ENCODE assay signal across 13 cellular contexts in the genomic region with DNA sequence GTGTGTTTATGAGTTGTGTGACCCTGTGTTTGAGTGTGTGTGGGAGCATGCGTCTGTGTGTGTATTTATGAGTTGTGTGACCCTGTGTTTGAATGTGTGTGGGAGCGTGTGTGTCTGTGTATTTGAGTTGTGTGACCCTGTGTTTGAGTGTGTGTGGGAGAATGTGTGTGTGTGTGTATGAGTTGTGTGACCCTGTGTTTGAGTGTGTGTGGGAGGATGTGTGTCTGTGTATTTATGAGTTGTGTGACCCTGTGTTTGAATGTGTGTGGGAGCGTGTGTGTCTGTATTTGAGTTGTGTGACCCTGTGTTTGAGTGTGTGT. TPM values are rescaled to one million over a fixed set of nuclear protein-coding genes. Genes with fewer than 3 reads are reported as not detected.
A peak's percentile ranks its signal among the peaks of the same experiment; 100 is the strongest.
DNase-seq lines count a peak whose midpoint lies in the region; ATAC-seq, FAIRE-seq and TF ChIP-seq lines count a peak whose summit lies in the region.
"Not testable (repeated sequence)": the region's sequence is repeated elsewhere in the genome, so short reads cannot be mapped to it uniquely, and the experiment has no call there.
"Had no signal": no experiment of that assay in that cellular context is flagged by ENCODE, and none has a peak within 500 bp of the region (broad histone marks: within the 10 kb centered on the region; RNA-seq: fewer than 3 reads in every experiment).

No MANE protein-coding gene starts in this region.

- not testable (repeated sequence) for H3K9ac ChIP-seq in BLaER1; GM12878 (ENCODE audit: control insufficient read depth, insufficient read depth, low read length)

- not testable (repeated sequence) for TF ChIP-seq RAD21 in GM12878 (IDR thresholded peaks at IDR 0.05; ENCODE audit: insufficient read depth, low read depth, low read length)

- H3K36me3 Mint-ChIP-seq in GM23338 (ENCODE audit: low read depth); T-helper 1 cell treated with Interleukin-12 subunit alpha and Interleukin-12 subunit beta and Interleukin-4 antibody, amounts not matched to agents 30 μg/mL and 1 μg/mL, for 36 hours (ENCODE audit: low read depth); activated T-helper 1 cell treated with anti-CD3 and anti-CD28 coated beads, Interleukin-12 subunit alpha, Interleukin-12 subunit beta, Interleukin-2, Interleukin-4 antibody, amounts not matched to agents 30 ng/mL and 10 ng/mL and 1 ng/mL, durations not matched to agents 14 hours and 24 hours and 36 hours (ENCODE audit: low read depth); glutamatergic neuron (ENCODE audit: unreplicated experiment); natural killer cell; stimulated activated naive B cell treated with anti-CD40 and anti-IgM and Interleukin-4, amounts not matched to agents 10 μg/mL and 1 μg/mL and 100 μg/mL, for 72 hours: not testable (repeated sequence)

- TF ChIP-seq POLR2A in GM12878 (IDR thresholded peaks at IDR 0.05; ENCODE audit: low read depth, low read length): not testable (repeated sequence)

- not testable (repeated sequence) for ATAC-seq in GM23338; GM12878; stimulated activated naive B cell treated with anti-CD40 and anti-IgM and Interleukin-4, amounts not matched to agents 10 μg/mL and 1 μg/mL and 100 μg/mL, for 72 hours (replicated peaks)
- ATAC-seq in natural killer cell: peak in 1 of 3 donors; percentile 14

- not testable (repeated sequence) for BruUV-seq in GM12878 (replicated peaks; lab: Mats Ljungman, UMichigan)

- FAIRE-seq in GM12878 (lab: Jason Lieb, UNC): peak; percentile 41

- not testable (repeated sequence) for H3K9me2 ChIP-seq in GM23338 (ENCODE audit: insufficient read depth)

- peaks cover 41% of the 10 kb centered on the region for H3K4me1 Mint-ChIP-seq in GM23338
- H3K4me1 Mint-ChIP-seq in T-helper 1 cell treated with Interleukin-12 subunit alpha and Interleukin-12 subunit beta and Interleukin-4 antibody, amounts not matched to agents 30 μg/mL and 1 μg/mL, for 36 hours (ENCODE audit: low read depth): peaks cover 13% of the 10 kb centered on the region
- peaks cover 13% of the 10 kb centered on the region for H3K4me1 Mint-ChIP-seq in activated T-helper 1 cell treated with anti-CD3 and anti-CD28 coated beads, Interleukin-12 subunit alpha, Interleukin-12 subunit beta, Interleukin-2, Interleukin-4 antibody, amounts not matched to agents 30 ng/mL and 10 ng/mL and 1 ng/mL, durations not matched to agents 14 hours and 24 hours and 36 hours (ENCODE audit: low read depth)
- H3K4me1 Mint-ChIP-seq in glutamatergic neuron (ENCODE audit: low read depth, unreplicated experiment): peaks cover 18% of the 10 kb centered on the region
- peaks cover 10 to 19% of the 10 kb centered on the region in 2 donors for H3K4me1 Mint-ChIP-seq in natural killer cell
- peaks cover 18 to 36% of the 10 kb centered on the region in 2 donors for H3K4me1 Mint-ChIP-seq in stimulated activated naive B cell treated with anti-CD40 and anti-IgM and Interleukin-4, amounts not matched to agents 10 μg/mL and 1 μg/mL and 100 μg/mL, for 72 hours

- peaks cover 63% of the 10 kb centered on the region for H3K4me1 ChIP-seq in BLaER1
- H3K4me1 ChIP-seq in GM23338 (ENCODE audit: insufficient read depth): peaks cover 34% of the 10 kb centered on the region
- H3K4me1 ChIP-seq in GM12878 (ENCODE audit: control insufficient read depth, insufficient read depth, low read length): not testable (repeated sequence)

- H4K20me1 ChIP-seq in BLaER1: 0 out of 2 replicates have a peak, but pooled peaks cover 17% of the 10 kb centered on the region
- H4K20me1 ChIP-seq in GM23338 (replicated peaks; ENCODE audit: insufficient read depth); GM12878 (ENCODE audit: control insufficient read depth, insufficient read depth): not testable (repeated sequence)

- not testable (repeated sequence) for TF ChIP-seq EP300 in GM12878 (IDR thresholded peaks at IDR 0.05; ENCODE audit: borderline replicate concordance in 1 of 2, control insufficient read depth in 1 of 2, low read depth in 2 of 2, low read length in 2 of 2)

- not testable (repeated sequence) for H3K79me2 ChIP-seq in GM23338 (replicated peaks; ENCODE audit: insufficient read depth); GM12878 (ENCODE audit: control insufficient read depth, insufficient read depth, low read length)

- H3K9me3 Mint-ChIP-seq in GM23338; T-helper 1 cell treated with Interleukin-12 subunit alpha and Interleukin-12 subunit beta and Interleukin-4 antibody, amounts not matched to agents 30 μg/mL and 1 μg/mL, for 36 hours; activated T-helper 1 cell treated with anti-CD3 and anti-CD28 coated beads, Interleukin-12 subunit alpha, Interleukin-12 subunit beta, Interleukin-2, Interleukin-4 antibody, amounts not matched to agents 30 ng/mL and 10 ng/mL and 1 ng/mL, durations not matched to agents 14 hours and 24 hours and 36 hours; natural killer cell; stimulated activated naive B cell treated with anti-CD40 and anti-IgM and Interleukin-4, amounts not matched to agents 10 μg/mL and 1 μg/mL and 100 μg/mL, for 72 hours: not testable (repeated sequence)
- peaks cover 12% of the 10 kb centered on the region for H3K9me3 Mint-ChIP-seq in glutamatergic neuron (ENCODE audit: unreplicated experiment)

- H3K9me3 ChIP-seq in BLaER1; GM12878 (replicated peaks; ENCODE audit: control insufficient read depth, insufficient read depth, low read length): not testable (repeated sequence)

- intact Hi-C loops in activated T-helper 1 cell treated with anti-CD3 and anti-CD28 coated beads, Interleukin-12 subunit alpha, Interleukin-12 subunit beta, Interleukin-2, Interleukin-4 antibody, amounts not matched to agents 30 ng/mL and 10 ng/mL and 1 ng/mL, durations not matched to agents 14 hours and 24 hours and 36 hours (cut with micrococcal nuclease): loop anchor here (1.0 kb wide), 2 partner anchors 37 to 72 kb away; no protein-coding TSS in a partner anchor
- intact Hi-C loops in GM12878 (cut with micrococcal nuclease; ENCODE audit: unreplicated experiment): loop anchor here (1.0 to 2.0 kb wide), 2 partner anchors 37 to 205 kb away; no protein-coding TSS in a partner anchor
- intact Hi-C loops in natural killer cell (cut with micrococcal nuclease): loop anchor here (1.0 to 2.0 kb wide), 2 partner anchors 37 to 71 kb away; no protein-coding TSS in a partner anchor

- DNase-seq in GM23338 (ENCODE audit: low spot score); activated T-helper 1 cell treated with anti-CD3 and anti-CD28 coated beads, Interleukin-12 subunit alpha, Interleukin-12 subunit beta, Interleukin-2, Interleukin-4 antibody, amounts not matched to agents 30 ng/mL and 10 ng/mL and 1 ng/mL, durations not matched to agents 14 hours and 24 hours and 36 hours (ENCODE audit: low spot score); GM12878 (ENCODE audit: low read depth, low spot score); glutamatergic neuron; natural killer cell; stimulated activated naive B cell treated with anti-CD40 and anti-IgM and Interleukin-4, amounts not matched to agents 10 μg/mL and 1 μg/mL and 100 μg/mL, for 72 hours: not testable (repeated sequence)

- WGBS in GM12878 (ENCODE audit: insufficient coverage, insufficient replicate concordance, low lambda C conversion rate, missing lambda C conversion rate): 2% methylated on average over 3 of the region's 3 CpGs

- H3K27ac Mint-ChIP-seq in GM23338; stimulated activated naive B cell treated with anti-CD40 and anti-IgM and Interleukin-4, amounts not matched to agents 10 μg/mL and 1 μg/mL and 100 μg/mL, for 72 hours: not testable (repeated sequence)
- peak overlapping the region; percentile 24 for H3K27ac Mint-ChIP-seq in T-helper 1 cell treated with Interleukin-12 subunit alpha and Interleukin-12 subunit beta and Interleukin-4 antibody, amounts not matched to agents 30 μg/mL and 1 μg/mL, for 36 hours
- H3K27ac Mint-ChIP-seq in activated T-helper 1 cell treated with anti-CD3 and anti-CD28 coated beads, Interleukin-12 subunit alpha, Interleukin-12 subunit beta, Interleukin-2, Interleukin-4 antibody, amounts not matched to agents 30 ng/mL and 10 ng/mL and 1 ng/mL, durations not matched to agents 14 hours and 24 hours and 36 hours: peak overlapping the region; percentile 50
- H3K27ac Mint-ChIP-seq in glutamatergic neuron (ENCODE audit: unreplicated experiment): peak overlapping the region; percentile 13
- H3K27ac Mint-ChIP-seq in natural killer cell: peak overlapping the region in 1 of 2 donors; percentile 17

- in situ Hi-C loops in GM12878 (cut with MboI): not testable (repeated sequence)

- H3K4me3 Mint-ChIP-seq in GM23338: peak overlapping the region; percentile 23; the same call in 1 of the 3 replicates
- H3K4me3 Mint-ChIP-seq in T-helper 1 cell treated with Interleukin-12 subunit alpha and Interleukin-12 subunit beta and Interleukin-4 antibody, amounts not matched to agents 30 μg/mL and 1 μg/mL, for 36 hours: peak overlapping the region; percentile 8
- not testable (repeated sequence) for H3K4me3 Mint-ChIP-seq in activated T-helper 1 cell treated with anti-CD3 and anti-CD28 coated beads, Interleukin-12 subunit alpha, Interleukin-12 subunit beta, Interleukin-2, Interleukin-4 antibody, amounts not matched to agents 30 ng/mL and 10 ng/mL and 1 ng/mL, durations not matched to agents 14 hours and 24 hours and 36 hours
- H3K4me3 Mint-ChIP-seq in glutamatergic neuron (ENCODE audit: unreplicated experiment): peak overlapping the region; percentile 48
- peak overlapping the region; percentile 11 for H3K4me3 Mint-ChIP-seq in natural killer cell
- H3K4me3 Mint-ChIP-seq in stimulated activated naive B cell treated with anti-CD40 and anti-IgM and Interleukin-4, amounts not matched to agents 10 μg/mL and 1 μg/mL and 100 μg/mL, for 72 hours: peak overlapping the region; percentile 0 to 14

- H3K27ac ChIP-seq in BLaER1; GM23338 (ENCODE audit: low read depth); GM12878 (ENCODE audit: control insufficient read depth, insufficient read depth): not testable (repeated sequence)

- SMC1A ChIA-PET in GM12878 (lab: Charles Lee; ENCODE audit: uncharacterized antibody, unreplicated experiment): interaction anchor here (0.9 to 1.7 kb wide), 5 partner anchors 18 to 209 kb away, joined by 4 to 15 read pairs (median 6); no protein-coding TSS in a partner anchor

- RAD21 ChIA-PET in GM12878 (lab: Charles Lee; ENCODE audit: unreplicated experiment): interaction anchor here (0.6 to 1.4 kb wide), 14 partner anchors 9 to 1148 kb away, joined by 3 to 16 read pairs (median 4); a partner anchor contains a TSS

- H3K27me3 Mint-ChIP-seq in GM23338 (ENCODE audit: insufficient read depth, low read depth, poor library complexity) (peaks cover 58% of the 10 kb centered on the region), natural killer cell (ENCODE audit: low read depth in 2 of 2) (peaks cover 24 to 38% of the 10 kb centered on the region in 2 donors)
- peaks cover 49% of the 10 kb centered on the region for H3K27me3 Mint-ChIP-seq in T-helper 1 cell treated with Interleukin-12 subunit alpha and Interleukin-12 subunit beta and Interleukin-4 antibody, amounts not matched to agents 30 μg/mL and 1 μg/mL, for 36 hours (ENCODE audit: low read depth)
- H3K27me3 Mint-ChIP-seq in activated T-helper 1 cell treated with anti-CD3 and anti-CD28 coated beads, Interleukin-12 subunit alpha, Interleukin-12 subunit beta, Interleukin-2, Interleukin-4 antibody, amounts not matched to agents 30 ng/mL and 10 ng/mL and 1 ng/mL, durations not matched to agents 14 hours and 24 hours and 36 hours (ENCODE audit: insufficient read depth): peaks cover 33% of the 10 kb centered on the region
- H3K27me3 Mint-ChIP-seq in glutamatergic neuron (ENCODE audit: unreplicated experiment): not testable (repeated sequence)
- peaks cover 29 to 52% of the 10 kb centered on the region in 2 donors for H3K27me3 Mint-ChIP-seq in stimulated activated naive B cell treated with anti-CD40 and anti-IgM and Interleukin-4, amounts not matched to agents 10 μg/mL and 1 μg/mL and 100 μg/mL, for 72 hours

- not testable (repeated sequence) for H3K4me3 ChIP-seq in BLaER1, GM23338, GM12878

- POLR2A ChIA-PET in GM12878 (lab: Charles Lee): interaction anchor here (0.7 to 1.8 kb wide), 2 partner anchors 37 kb away, joined by 3 to 13 read pairs; no protein-coding TSS in a partner anchor

- not testable (repeated sequence) for TF ChIP-seq CTCF in GM23338 (conservative IDR thresholded peaks at IDR 0.05; ENCODE audit: low read depth in 2 of 2); GM12878 (IDR thresholded peaks at IDR 0.05 in 2 of 3, conservative IDR thresholded peaks at IDR 0.05 in 1 of 3; ENCODE audit: control insufficient read depth in 2 of 3, extremely low read depth in 1 of 3, insufficient read depth in 1 of 3, low read depth in 3 of 3, low read length in 3 of 3); glutamatergic neuron (IDR thresholded peaks at IDR 0.05; ENCODE audit: partially characterized antibody, unreplicated experiment); natural killer cell (IDR thresholded peaks at IDR 0.05)

- not testable (repeated sequence) for H2AFZ ChIP-seq in GM23338
- H2AFZ ChIP-seq in GM12878 (ENCODE audit: control insufficient read depth, low read depth, low read length): peak overlapping the region; percentile 9; the same call in 1 of the 2 replicates

- H3K36me3 ChIP-seq in BLaER1: peaks cover 14% of the 10 kb centered on the region
- H3K36me3 ChIP-seq in GM23338 (ENCODE audit: insufficient read depth); GM12878 (ENCODE audit: control insufficient read depth in 2 of 2, insufficient read depth in 2 of 2, low read length in 1 of 2): not testable (repeated sequence)

- H3K4me2 ChIP-seq in BLaER1: peak overlapping the region; percentile 97; the same call in 1 of the 2 replicates
- not testable (repeated sequence) for H3K4me2 ChIP-seq in GM23338; GM12878 (ENCODE audit: control insufficient read depth, insufficient read depth)

- CTCF ChIA-PET in GM12878 (lab: Yijun Ruan, JAX): interaction anchor here (0.7 to 1.6 kb wide), 14 partner anchors 10 to 543 kb away, joined by 3 to 9 read pairs (median 4); no protein-coding TSS in a partner anchor

- H3K27me3 ChIP-seq in BLaER1: peaks cover 20% of the 10 kb centered on the region
- H3K27me3 ChIP-seq in GM23338 (ENCODE audit: insufficient read depth): peaks cover 28% of the 10 kb centered on the region
- H3K27me3 ChIP-seq in GM12878 (replicated peaks in 1 of 2; ENCODE audit: control insufficient read depth in 2 of 2, insufficient read depth in 2 of 2, low read length in 1 of 2): not testable (repeated sequence)

- peaks cover 12% of the 10 kb centered on the region; the same call in 1 of the 2 replicates for H3F3A ChIP-seq in GM23338 (replicated peaks; ENCODE audit: low read depth)

RNA-seq across cellular contexts. Expression of a gene that starts 19.4 kb away (rescaled TPM):
- 24.2 and 32.0 TPM in 2 replicates for total RNA-seq in GM23338 (2014; rRNA removed; shearing (Covaris generic))
- polyA plus RNA-seq in GM23338 (2016; fragmentation: Nextera tagmentation; extraction: Ambion mirVana) (36.1 and 39.3 TPM in 2 replicates), GM12878 (2011; rRNA removed) (13.0 and 22.9 TPM in 2 replicates), GM12878 (2014; fragmentation: Illumina TruSeq; extraction: Trizol) (5.8 and 19.2 TPM in 2 replicates), GM12878 (2014; fragmentation: Nextera tagmentation; extraction: Ambion mirVana) (1 to 10 TPM in 1 of 2 experiments, under 1 TPM in 1; 0.72 to 3.9 TPM), GM12878 (2014; rRNA removed) (67.1 and 83.6 TPM in 2 replicates), GM12878 (2016; fragmentation: Nextera tagmentation; extraction: Ambion mirVana) (10 to 100 TPM; 57.9 to 67.0 TPM)
- total RNA-seq in activated T-helper 1 cell treated with anti-CD3 and anti-CD28 coated beads, Interleukin-12 subunit alpha, Interleukin-12 subunit beta, Interleukin-2, Interleukin-4 antibody, amounts not matched to agents 30 ng/mL and 10 ng/mL and 1 ng/mL, durations not matched to agents 14 hours and 24 hours and 36 hours: 7.6 and 8.6 TPM in 2 replicates
- total RNA-seq in GM12878 (2013; cell fraction: nucleolus; rRNA removed): 130 and 134 TPM in 2 replicates
- total RNA-seq in GM12878 (2014; rRNA removed) (27.8 and 35.8 TPM in 2 replicates), GM12878 (2014; rRNA removed; fragmentation: Illumina TruSeq; extraction: Trizol) (15.7 and 17.5 TPM in 2 replicates), GM12878 (2021) (60.2 and 74.1 TPM in 2 replicates), glutamatergic neuron (ENCODE audit: unreplicated experiment) (1.8 TPM), natural killer cell (10 to 100 TPM; 22.3 to 24.0 (median 23.8) TPM)
- polyA plus RNA-seq in GM12878 (2011; ENCODE audit: low read depth): 18.7 TPM
- 33.9 and 65.4 TPM in 2 replicates for polyA plus RNA-seq in GM12878 (2011; cell fraction: cytosol; rRNA removed)
- polyA plus RNA-seq in GM12878 (2011; cell fraction: nucleus; rRNA removed): 742 and 791 TPM in 2 replicates
- 52.1 and 66.9 TPM in 2 replicates for polyA plus RNA-seq in GM12878 (2012)
- 6.9 and 18.1 TPM in 2 replicates for polyA minus RNA-seq in GM12878 (2011; rRNA and poly(A)+ RNA removed)
- 9.0 and 11.0 TPM in 2 replicates for polyA minus RNA-seq in GM12878 (2011; cell fraction: cytosol; rRNA and poly(A)+ RNA removed)
- polyA minus RNA-seq in GM12878 (2011; cell fraction: nucleus; rRNA and poly(A)+ RNA removed): 49.8 and 62.0 TPM in 2 replicates
- total RNA-seq: H4 had no signal

RNA-seq across cellular contexts. Expression of a gene that starts 34.0 kb away (rescaled TPM):
- total RNA-seq in GM23338 (2014; rRNA removed; shearing (Covaris generic)): 102 and 106 TPM in 2 replicates
- polyA plus RNA-seq in GM23338 (2016; fragmentation: Nextera tagmentation; extraction: Ambion mirVana) (41.7 and 41.8 TPM in 2 replicates), GM12878 (2011; rRNA removed) (28.2 and 30.6 TPM in 2 replicates), GM12878 (2014; fragmentation: Illumina TruSeq; extraction: Trizol) (17.6 and 22.8 TPM in 2 replicates), GM12878 (2014; fragmentation: Nextera tagmentation; extraction: Ambion mirVana) (10 to 100 TPM; 12.0 to 13.2 TPM), GM12878 (2014; rRNA removed) (27.9 and 29.8 TPM in 2 replicates), GM12878 (2016; fragmentation: Nextera tagmentation; extraction: Ambion mirVana) (10 to 100 TPM; 16.5 to 20.1 TPM)
- 52.5 and 55.3 TPM in 2 replicates for total RNA-seq in activated T-helper 1 cell treated with anti-CD3 and anti-CD28 coated beads, Interleukin-12 subunit alpha, Interleukin-12 subunit beta, Interleukin-2, Interleukin-4 antibody, amounts not matched to agents 30 ng/mL and 10 ng/mL and 1 ng/mL, durations not matched to agents 14 hours and 24 hours and 36 hours
- 16.8 and 17.6 TPM in 2 replicates for total RNA-seq in GM12878 (2013; cell fraction: nucleolus; rRNA removed)
- total RNA-seq in GM12878 (2014; rRNA removed) (21.7 and 25.2 TPM in 2 replicates), GM12878 (2014; rRNA removed; fragmentation: Illumina TruSeq; extraction: Trizol) (21.7 and 22.7 TPM in 2 replicates), GM12878 (2021) (33.1 and 33.8 TPM in 2 replicates), glutamatergic neuron (ENCODE audit: unreplicated experiment) (57.8 TPM), natural killer cell (10 to 100 TPM; 45.1 to 60.1 (median 53.1) TPM)
- 19.1 TPM for polyA plus RNA-seq in GM12878 (2011; ENCODE audit: low read depth)
- 29.1 and 34.1 TPM in 2 replicates for polyA plus RNA-seq in GM12878 (2011; cell fraction: cytosol; rRNA removed)
- polyA plus RNA-seq in GM12878 (2011; cell fraction: nucleus; rRNA removed): 19.5 and 22.0 TPM in 2 replicates
- polyA plus RNA-seq in GM12878 (2012): 21.7 and 23.3 TPM in 2 replicates
- polyA minus RNA-seq in GM12878 (2011; rRNA and poly(A)+ RNA removed): 26.9 and 30.9 TPM in 2 replicates
- polyA minus RNA-seq in GM12878 (2011; cell fraction: cytosol; rRNA and poly(A)+ RNA removed): 11.3 and 11.9 TPM in 2 replicates
- 7.1 and 9.1 TPM in 2 replicates for polyA minus RNA-seq in GM12878 (2011; cell fraction: nucleus; rRNA and poly(A)+ RNA removed)

RNA-seq across cellular contexts. Expression of a gene that starts 34.9 kb away (rescaled TPM):
- total RNA-seq in GM23338 (2014; rRNA removed; shearing (Covaris generic)): 5.0 and 6.6 TPM in 2 replicates
- polyA plus RNA-seq in GM23338 (2016; fragmentation: Nextera tagmentation; extraction: Ambion mirVana) (0.52 TPM in 2 replicates), GM12878 (2011; rRNA removed) (not detected in 2 replicates), GM12878 (2014; fragmentation: Illumina TruSeq; extraction: Trizol) (not detected in 2 replicates), GM12878 (2014; fragmentation: Nextera tagmentation; extraction: Ambion mirVana) (not detected), GM12878 (2014; rRNA removed) (0.28 TPM in 1 of 2 replicates, not detected in the other), GM12878 (2016; fragmentation: Nextera tagmentation; extraction: Ambion mirVana) (not detected)
- not detected in 2 replicates for total RNA-seq in activated T-helper 1 cell treated with anti-CD3 and anti-CD28 coated beads, Interleukin-12 subunit alpha, Interleukin-12 subunit beta, Interleukin-2, Interleukin-4 antibody, amounts not matched to agents 30 ng/mL and 10 ng/mL and 1 ng/mL, durations not matched to agents 14 hours and 24 hours and 36 hours
- 0.69 TPM in 1 of 2 replicates, not detected in the other for total RNA-seq in GM12878 (2013; cell fraction: nucleolus; rRNA removed)
- total RNA-seq in GM12878 (2014; rRNA removed) (not detected in 2 replicates), GM12878 (2014; rRNA removed; fragmentation: Illumina TruSeq; extraction: Trizol) (not detected in 2 replicates), GM12878 (2021) (0.33 TPM in 1 of 2 replicates, not detected in the other), glutamatergic neuron (ENCODE audit: unreplicated experiment) (23.9 TPM), natural killer cell (not detected)
- polyA plus RNA-seq in GM12878 (2011; ENCODE audit: low read depth): not detected
- 0.07 TPM in 1 of 2 replicates, not detected in the other for polyA plus RNA-seq in GM12878 (2011; cell fraction: cytosol; rRNA removed)
- polyA plus RNA-seq in GM12878 (2011; cell fraction: nucleus; rRNA removed): 0.28 and 0.40 TPM in 2 replicates
- 0.11 TPM in 1 of 2 replicates, not detected in the other for polyA plus RNA-seq in GM12878 (2012)
- polyA minus RNA-seq in GM12878 (2011; rRNA and poly(A)+ RNA removed): not detected in 2 replicates
- polyA minus RNA-seq in GM12878 (2011; cell fraction: cytosol; rRNA and poly(A)+ RNA removed): not detected in 2 replicates
- polyA minus RNA-seq in GM12878 (2011; cell fraction: nucleus; rRNA and poly(A)+ RNA removed): not detected in 2 replicates
- total RNA-seq: CD4-positive, alpha-beta T cell; H4; NCI-H460; Right ventricle myocardium inferior had no signal
- polyA plus RNA-seq: AG04450 had no signal

RNA-seq across cellular contexts. Expression of a gene that starts 45.6 kb away (rescaled TPM):
- 147 and 162 TPM in 2 replicates for total RNA-seq in GM23338 (2014; rRNA removed; shearing (Covaris generic))
- polyA plus RNA-seq in GM23338 (2016; fragmentation: Nextera tagmentation; extraction: Ambion mirVana) (61.5 and 72.4 TPM in 2 replicates), GM12878 (2011; rRNA removed) (40.4 and 47.4 TPM in 2 replicates), GM12878 (2014; fragmentation: Illumina TruSeq; extraction: Trizol) (39.4 and 44.2 TPM in 2 replicates), GM12878 (2014; fragmentation: Nextera tagmentation; extraction: Ambion mirVana) (1 to 10 TPM; 5.5 to 7.8 TPM), GM12878 (2014; rRNA removed) (40.6 and 40.8 TPM in 2 replicates), GM12878 (2016; fragmentation: Nextera tagmentation; extraction: Ambion mirVana) (10 to 100 TPM; 24.7 to 28.5 TPM)
- 60.5 and 60.8 TPM in 2 replicates for total RNA-seq in activated T-helper 1 cell treated with anti-CD3 and anti-CD28 coated beads, Interleukin-12 subunit alpha, Interleukin-12 subunit beta, Interleukin-2, Interleukin-4 antibody, amounts not matched to agents 30 ng/mL and 10 ng/mL and 1 ng/mL, durations not matched to agents 14 hours and 24 hours and 36 hours
- 158 and 180 TPM in 2 replicates for total RNA-seq in GM12878 (2013; cell fraction: nucleolus; rRNA removed)
- total RNA-seq in GM12878 (2014; rRNA removed) (40.9 and 41.5 TPM in 2 replicates), GM12878 (2014; rRNA removed; fragmentation: Illumina TruSeq; extraction: Trizol) (33.8 and 36.0 TPM in 2 replicates), GM12878 (2021) (52.1 and 56.4 TPM in 2 replicates), glutamatergic neuron (ENCODE audit: unreplicated experiment) (77.8 TPM), natural killer cell (100 to 1,000 TPM in 1 of 3 donors, 10 to 100 TPM in 2; 79.5 to 116 (median 83.4) TPM)
- polyA plus RNA-seq in GM12878 (2011; ENCODE audit: low read depth): 21.4 TPM
- polyA plus RNA-seq in GM12878 (2011; cell fraction: cytosol; rRNA removed): 43.3 and 47.3 TPM in 2 replicates
- 185 and 192 TPM in 2 replicates for polyA plus RNA-seq in GM12878 (2011; cell fraction: nucleus; rRNA removed)
- 32.5 and 32.6 TPM in 2 replicates for polyA plus RNA-seq in GM12878 (2012)
- polyA minus RNA-seq in GM12878 (2011; rRNA and poly(A)+ RNA removed): 38.1 and 42.9 TPM in 2 replicates
- 12.7 and 13.5 TPM in 2 replicates for polyA minus RNA-seq in GM12878 (2011; cell fraction: cytosol; rRNA and poly(A)+ RNA removed)
- polyA minus RNA-seq in GM12878 (2011; cell fraction: nucleus; rRNA and poly(A)+ RNA removed): 38.0 and 59.5 TPM in 2 replicates
